In genomic region chr6:45619994-45620471, GRCh38 we compare ENCODE assay signal across 11 cellular contexts.
DNase-seq lines count a peak whose midpoint lies in the region; ATAC-seq and TF ChIP-seq lines count a peak whose summit lies in the region.
"Had no signal": no experiment of that assay in that cellular context is flagged by ENCODE, and none has a peak within 500 bp of the region (broad histone marks: within the 10 kb centered on the region; RNA-seq: fewer than 3 reads in every experiment).

No MANE protein-coding gene starts in this region.

- TF ChIP-seq CTCF in HFFc6 (IDR thresholded peaks at IDR 0.05) (no peak), heart left ventricle (IDR thresholded peaks at IDR 0.05) (no peak), colonic mucosa (IDR thresholded peaks at IDR 0.05) (no peak)

- peak overlapping the region in 6 of 7 donors; percentile 18 to 84 (median 74) for H3K27ac Mint-ChIP-seq in CD4-positive, alpha-beta memory T cell
- H3K27ac Mint-ChIP-seq in HFFc6, result peak overlapping the region; percentile 17; the same call in 1 of the 2 replicates
- H3K27ac Mint-ChIP-seq in activated CD4-positive, alpha-beta memory T cell treated with anti-CD3 and anti-CD28 coated beads, Interleukin-2, amount 10 ng/mL, durations not matched to agents 7 days and 5 days, result peak overlapping the region; percentile 24

- intact Hi-C loops in CD4-positive, alpha-beta memory T cell (cut with micrococcal nuclease), result loop anchor here (5.0 kb wide), 1 partner anchor 33 kb away; no protein-coding TSS in a partner anchor
- intact Hi-C loops in heart left ventricle (cut with DNase I), result no loop called here
- intact Hi-C loops in colonic mucosa (cut with DNase I), result no loop called here

- no peaks in the 10 kb centered on the region for H3K27me3 Mint-ChIP-seq in CD4-positive, alpha-beta memory T cell
- H3K27me3 Mint-ChIP-seq in HFFc6 (ENCODE audit: insufficient read depth), result no peaks in the 10 kb centered on the region
- no peaks in the 10 kb centered on the region for H3K27me3 Mint-ChIP-seq in activated CD4-positive, alpha-beta memory T cell treated with anti-CD3 and anti-CD28 coated beads, Interleukin-2, amount 10 ng/mL, durations not matched to agents 7 days and 5 days

- no peak overlapping the region for H3K27ac ChIP-seq in CD4-positive, alpha-beta memory T cell (ENCODE audit: low read depth, low read length)
- H3K27ac ChIP-seq in heart left ventricle (no peak overlapping the region), colonic mucosa (no peak overlapping the region)
- H3K27ac ChIP-seq: left lung, psoas muscle, uterus had no signal

- no peaks in the 10 kb centered on the region for H3K9me3 Mint-ChIP-seq in CD4-positive, alpha-beta memory T cell
- no peaks in the 10 kb centered on the region for H3K9me3 Mint-ChIP-seq in HFFc6
- peaks cover 3% of the 10 kb centered on the region for H3K9me3 Mint-ChIP-seq in activated CD4-positive, alpha-beta memory T cell treated with anti-CD3 and anti-CD28 coated beads, Interleukin-2, amount 10 ng/mL, durations not matched to agents 7 days and 5 days

- peaks cover 0 to 3% of the 10 kb centered on the region in 2 donors for H3K36me3 Mint-ChIP-seq in CD4-positive, alpha-beta memory T cell
- H3K36me3 Mint-ChIP-seq in HFFc6 (ENCODE audit: low read depth), result no peaks in the 10 kb centered on the region
- H3K36me3 Mint-ChIP-seq in activated CD4-positive, alpha-beta memory T cell treated with anti-CD3 and anti-CD28 coated beads, Interleukin-2, amount 10 ng/mL, durations not matched to agents 7 days and 5 days (ENCODE audit: low read depth), result peaks cover 12% of the 10 kb centered on the region

- H3K36me3 ChIP-seq in CD4-positive, alpha-beta memory T cell (ENCODE audit: insufficient read depth, low read length), result no peaks in the 10 kb centered on the region
- H3K36me3 ChIP-seq in heart left ventricle (no peaks in the 10 kb centered on the region), colonic mucosa (no peaks in the 10 kb centered on the region)
- H3K36me3 ChIP-seq: left lung, uterus had no signal

- no peak overlapping the region for H3K4me3 ChIP-seq in CD4-positive, alpha-beta memory T cell (ENCODE audit: low read length in 2 of 2)
- no peak overlapping the region for H3K4me3 ChIP-seq in heart left ventricle
- H3K4me3 ChIP-seq in colonic mucosa, result no peak overlapping the region
- H3K4me3 ChIP-seq: left lung, psoas muscle, uterus had no signal

- peak overlapping the region in 7 of 8 donors; percentile 3 to 73 (median 40) for H3K4me3 Mint-ChIP-seq in CD4-positive, alpha-beta memory T cell
- H3K4me3 Mint-ChIP-seq in HFFc6, result no peak overlapping the region
- H3K4me3 Mint-ChIP-seq in activated CD4-positive, alpha-beta memory T cell treated with anti-CD3 and anti-CD28 coated beads, Interleukin-2, amount 10 ng/mL, durations not matched to agents 7 days and 5 days, result no peak overlapping the region

- CTCF ChIA-PET in CD4-positive, alpha-beta memory T cell (lab: Charles Lee; ENCODE audit: partially characterized antibody), result interaction anchor here (1.2 kb wide), 1 partner anchor 31 kb away, joined by 4 read pairs; no protein-coding TSS in a partner anchor
- CTCF ChIA-PET in activated CD4-positive, alpha-beta memory T cell treated with anti-CD3 and anti-CD28 coated beads, Interleukin-2, amount 10 ng/mL, durations not matched to agents 7 days and 5 days (lab: Charles Lee), result interaction anchor here (0.6 to 1.0 kb wide), 2 partner anchors 95 to 162 kb away, joined by 3 read pairs; no protein-coding TSS in a partner anchor

- TF ChIP-seq POLR2A in heart left ventricle (IDR thresholded peaks at IDR 0.05), result no peak

- H3K4me1 Mint-ChIP-seq in CD4-positive, alpha-beta memory T cell, result peaks cover 12 to 32% (median 22%) of the 10 kb centered on the region in 4 donors
- peaks cover 35% of the 10 kb centered on the region for H3K4me1 Mint-ChIP-seq in HFFc6 (ENCODE audit: low read depth)
- H3K4me1 Mint-ChIP-seq in activated CD4-positive, alpha-beta memory T cell treated with anti-CD3 and anti-CD28 coated beads, Interleukin-2, amount 10 ng/mL, durations not matched to agents 7 days and 5 days, result peaks cover 28% of the 10 kb centered on the region

- WGBS in heart left ventricle, 4 donors, result 91 to 95% (median 92%) methylated on average over 3 of the region's 3 CpGs

- no peaks in the 10 kb centered on the region for H3K27me3 ChIP-seq in CD4-positive, alpha-beta memory T cell (ENCODE audit: insufficient read depth, low read length)
- H3K27me3 ChIP-seq in heart left ventricle (no peaks in the 10 kb centered on the region), colonic mucosa (no peaks in the 10 kb centered on the region)
- H3K27me3 ChIP-seq: left lung, uterus had no signal

- H3K9me3 ChIP-seq in CD4-positive, alpha-beta memory T cell (ENCODE audit: control insufficient read depth in 1 of 2, low read length in 2 of 2), result no peaks in the 10 kb centered on the region
- H3K9me3 ChIP-seq in heart left ventricle, result no peaks in the 10 kb centered on the region
- no peaks in the 10 kb centered on the region for H3K9me3 ChIP-seq in colonic mucosa
- H3K9me3 ChIP-seq: left lung, psoas muscle, uterus had no signal

- H3K4me1 ChIP-seq in CD4-positive, alpha-beta memory T cell (ENCODE audit: insufficient read depth, low read length), result peaks cover 14% of the 10 kb centered on the region
- peaks cover 0 to 8% (median 0%) of the 10 kb centered on the region in 12 donors for H3K4me1 ChIP-seq in heart left ventricle
- H3K4me1 ChIP-seq in colonic mucosa, result no peaks in the 10 kb centered on the region
- H3K4me1 ChIP-seq: psoas muscle, uterus had no signal

- ATAC-seq in heart left ventricle, result no peak
- ATAC-seq: left lung had no signal

- DNase-seq in CD4-positive, alpha-beta memory T cell, result peak in 4 of 5 donors; percentile 10 to 26 (median 16)
- DNase-seq in HFFc6, result no peak
- DNase-seq in activated CD4-positive, alpha-beta memory T cell treated with anti-CD3 and anti-CD28 coated beads, Interleukin-2, amount 10 ng/mL, durations not matched to agents 7 days and 5 days, result peak; percentile 50
- DNase-seq in glomerular visceral epithelial cell (ENCODE audit: extremely low spot score), result peak; percentile 94
- DNase-seq in amygdala (lab: John Stamatoyannopoulos, UW), result no peak
- no peak for DNase-seq in heart left ventricle
- no peak for DNase-seq in colonic mucosa
- no peak for DNase-seq in Kasumi-1 (lab: John Stamatoyannopoulos, UW)
- DNase-seq: left lung, uterus had no signal

- POLR2A ChIA-PET in CD4-positive, alpha-beta memory T cell (lab: Charles Lee; ENCODE audit: partially characterized antibody), result interaction anchor here (1.0 to 1.8 kb wide), 3 partner anchors 10 to 33 kb away, joined by 3 to 7 read pairs (median 4); no protein-coding TSS in a partner anchor
- POLR2A ChIA-PET in activated CD4-positive, alpha-beta memory T cell treated with anti-CD3 and anti-CD28 coated beads, Interleukin-2, amount 10 ng/mL, durations not matched to agents 7 days and 5 days (lab: Charles Lee), result interaction anchor here (0.6 to 1.0 kb wide), 2 partner anchors 74 to 83 kb away, joined by 3 read pairs; no protein-coding TSS in a partner anchor

- H3K9ac ChIP-seq in colonic mucosa (ENCODE audit: low read depth in 2 of 2, low read length in 2 of 2), result no peak overlapping the region

Comparison
In these comparisons a context has a peak if more than half of its experiments do, and no peak if none do; other contexts are left out.
1. DNase-seq: peak in CD4-positive, alpha-beta memory T cell (4 of 5), activated CD4-positive, alpha-beta memory T cell treated with anti-CD3 and anti-CD28 coated beads, Interleukin-2, amount 10 ng/mL, durations not matched to agents 7 days and 5 days (single experiment) and glomerular visceral epithelial cell (single experiment); none in HFFc6 (single experiment), amygdala (0 of 56), heart left ventricle (0 of 5), colonic mucosa (single experiment) and Kasumi-1 (0 of 2).
2. H3K27ac Mint-ChIP-seq: peak in every context shown above with its lines; median percentile 74 in CD4-positive, alpha-beta memory T cell; 24 in activated CD4-positive, alpha-beta memory T cell treated with anti-CD3 and anti-CD28 coated beads, Interleukin-2, amount 10 ng/mL, durations not matched to agents 7 days and 5 days; 17 in HFFc6.
3. H3K4me3 Mint-ChIP-seq: peak in CD4-positive, alpha-beta memory T cell (7 of 8); none in HFFc6 (single experiment) and activated CD4-positive, alpha-beta memory T cell treated with anti-CD3 and anti-CD28 coated beads, Interleukin-2, amount 10 ng/mL, durations not matched to agents 7 days and 5 days (single experiment).